In the genomic region with DNA sequence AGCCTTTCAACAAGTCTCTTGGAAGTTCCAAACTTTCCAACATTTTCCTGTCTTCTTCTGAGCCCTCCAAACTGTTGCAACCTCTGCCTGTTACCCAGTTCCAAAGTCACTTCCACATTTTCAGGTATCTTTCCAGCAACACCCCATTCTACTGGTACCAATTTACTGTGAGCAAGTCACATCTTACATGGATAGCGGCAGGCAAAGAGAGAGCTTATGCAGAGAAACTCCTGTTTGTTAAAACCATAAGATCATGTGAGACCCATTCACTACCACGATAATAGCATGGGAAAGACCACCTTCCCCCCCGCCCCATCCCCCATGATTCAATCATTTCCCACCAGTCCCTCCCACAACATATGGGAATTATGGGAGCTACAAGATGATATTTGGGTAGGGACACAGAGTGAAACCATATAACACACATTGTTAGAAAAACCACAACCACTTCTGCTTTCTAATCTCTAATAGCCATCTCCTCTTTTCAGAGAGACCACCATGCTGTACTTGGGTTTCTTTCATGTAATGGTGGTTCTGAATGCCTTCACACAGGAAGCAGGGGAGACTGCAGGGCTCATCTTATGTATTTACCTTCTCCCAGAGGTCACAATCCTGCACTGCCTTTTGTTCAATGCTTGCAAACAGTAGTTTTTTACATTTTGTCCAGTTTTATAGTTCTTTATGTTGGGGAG, we compare ENCODE assay signal across 25 cellular contexts.
"Had no signal": no experiment of that assay in that cellular context is flagged by ENCODE, and none has a peak within 500 bp of the region (broad histone marks: within the 10 kb centered on the region; RNA-seq: fewer than 3 reads in every experiment).

No MANE protein-coding gene starts in this region.

- DNase-seq: activated B cell treated with CpG ODN at 0.5 μM for 24 hours; activated CD4-positive, alpha-beta memory T cell treated with anti-CD3 and anti-CD28 coated beads for 36 hours; activated CD4-positive, alpha-beta T cell treated with anti-CD3 and anti-CD28 coated beads, Interleukin-2, amount 10 ng/mL, durations not matched to agents 7 days and 5 days; activated naive CD4-positive, alpha-beta T cell; activated T-cell treated with anti-CD3 and anti-CD28 coated beads for 4 hours; activated T-cell treated with anti-CD3 and anti-CD28 coated beads, Interleukin-2, amount 50 U/mL, for 48 hours; aorta; central memory CD4-positive, alpha-beta T cell; Karpas-422; NCI-H1092 treated with DMSO at 0.1 percent for 48 hours; NCI-H1417 treated with DMSO at 0.1 percent for 48 hours; NCI-H1694; NCI-H2029; NCI-H2107; NCI-H345; NCI-H510A; NCI-H526 treated with DMSO at 0.1 percent for 48 hours; NCI-H82; NK-92 treated with Interleukin-12 subunit alpha and Interleukin-12 subunit beta, amount 100 ng/mL, for 24 hours; PC-9; SHP77 treated with DMSO at 0.1 percent for 48 hours; T-helper 17 cell; T-helper 9 cell had no signal

- H3K27ac Mint-ChIP-seq: activated B cell treated with CpG ODN at 0.5 μM for 24 hours; activated CD4-positive, alpha-beta memory T cell treated with anti-CD3 and anti-CD28 coated beads for 36 hours; activated CD4-positive, alpha-beta T cell treated with anti-CD3 and anti-CD28 coated beads, Interleukin-2, amount 10 ng/mL, durations not matched to agents 7 days and 5 days; activated naive CD4-positive, alpha-beta T cell treated with anti-CD3 and anti-CD28 coated beads, Interleukin-2, amount 50 U/mL, for 24 hours; activated T-helper 2 cell treated with anti-CD3 and anti-CD28 coated beads, Interferon-gamma antibody, Interleukin-2, Interleukin-4, amounts not matched to agents 10 μg/mL and 5 μg/mL and 100 μg/mL, durations not matched to agents 14 hours and 24 hours and 36 hours; T-helper 17 cell had no signal

- H3K4me3 Mint-ChIP-seq: activated B cell treated with CpG ODN at 0.5 μM for 24 hours; activated CD4-positive, alpha-beta memory T cell treated with anti-CD3 and anti-CD28 coated beads for 36 hours; activated CD4-positive, alpha-beta T cell treated with anti-CD3 and anti-CD28 coated beads, Interleukin-2, amount 10 ng/mL, durations not matched to agents 7 days and 5 days; activated naive CD4-positive, alpha-beta T cell treated with anti-CD3 and anti-CD28 coated beads, Interleukin-2, amount 50 U/mL, for 24 hours; T-helper 17 cell had no signal

- H3K27me3 Mint-ChIP-seq: activated B cell treated with CpG ODN at 0.5 μM for 24 hours; activated CD4-positive, alpha-beta memory T cell treated with anti-CD3 and anti-CD28 coated beads for 36 hours; activated CD4-positive, alpha-beta T cell treated with anti-CD3 and anti-CD28 coated beads, Interleukin-2, amount 10 ng/mL, durations not matched to agents 7 days and 5 days; T-helper 17 cell had no signal

- H3K36me3 Mint-ChIP-seq: activated CD4-positive, alpha-beta memory T cell treated with anti-CD3 and anti-CD28 coated beads for 36 hours; activated naive CD4-positive, alpha-beta T cell treated with anti-CD3 and anti-CD28 coated beads, Interleukin-2, amount 50 U/mL, for 24 hours had no signal

- ATAC-seq: T-helper 17 cell had no signal

- H3K9me3 Mint-ChIP-seq: activated CD4-positive, alpha-beta memory T cell treated with anti-CD3 and anti-CD28 coated beads for 36 hours; activated CD4-positive, alpha-beta T cell treated with anti-CD3 and anti-CD28 coated beads, Interleukin-2, amount 10 ng/mL, durations not matched to agents 7 days and 5 days; activated naive CD4-positive, alpha-beta T cell treated with anti-CD3 and anti-CD28 coated beads, Interleukin-2, amount 50 U/mL, for 24 hours had no signal

- H3K4me1 Mint-ChIP-seq: activated B cell treated with CpG ODN at 0.5 μM for 24 hours; activated CD4-positive, alpha-beta T cell treated with anti-CD3 and anti-CD28 coated beads, Interleukin-2, amount 10 ng/mL, durations not matched to agents 7 days and 5 days; activated naive CD4-positive, alpha-beta T cell treated with anti-CD3 and anti-CD28 coated beads, Interleukin-2, amount 50 U/mL, for 24 hours; T-helper 17 cell had no signal
